Comparison of ENCODE assay signal across 30 cellular contexts in genomic region chr5:6442333-6442732, GRCh38.
"Had no signal": no experiment of that assay in that cellular context is flagged by ENCODE, and none has a peak within 500 bp of the region (broad histone marks: within the 10 kb centered on the region; RNA-seq: fewer than 3 reads in every experiment).

No MANE protein-coding gene starts in this region.

- H3K27me3 ChIP-seq: adrenal gland, ascending aorta, body of pancreas, brain microvascular endothelial cell, breast epithelium had no signal

- H3K4me3 ChIP-seq: adrenal gland, ascending aorta, body of pancreas, breast epithelium, cardiac muscle cell had no signal

- DNase-seq: activated effector memory CD4-positive, alpha-beta T cell treated with anti-CD3 and anti-CD28 coated beads, Interleukin-2, amount 50 U/mL, for 16 hours; activated effector memory CD4-positive, alpha-beta T cell treated with Interleukin-2 at 50 U/mL for 16 hours; activated gamma-delta T cell; activated gamma-delta T cell treated with Interleukin-2 at 50 U/mL for 16 hours; activated naive CD4-positive, alpha-beta T cell; activated naive CD4-positive, alpha-beta T cell treated with anti-CD3 and anti-CD28 coated beads for 36 hours; activated naive CD4-positive, alpha-beta T cell treated with anti-CD3 and anti-CD28 coated beads, Interleukin-2, amount 10 ng/mL, durations not matched to agents 7 days and 5 days; activated naive CD4-positive, alpha-beta T cell treated with anti-CD3 and anti-CD28 coated beads, Interleukin-2, amount 50 U/mL, for 16 hours; activated naive CD4-positive, alpha-beta T cell treated with Interleukin-2 at 50 U/mL for 16 hours; activated naive CD8-positive, alpha-beta T cell treated with anti-CD3 and anti-CD28 coated beads for 36 hours; activated naive CD8-positive, alpha-beta T cell treated with anti-CD3 and anti-CD28 coated beads, Interleukin-2, amount 10 ng/mL, durations not matched to agents 7 days and 5 days; activated naive CD8-positive, alpha-beta T cell treated with anti-CD3 and anti-CD28 coated beads, Interleukin-2, amount 50 U/mL, for 24 hours; activated T-cell treated with anti-CD3 and anti-CD28 coated beads, Interleukin-2, amount 50 U/mL, for 4 hours; activated T-cell treated with anti-CD3 and anti-CD28 coated beads, Interleukin-2, amount 50 U/mL, for 48 hours; activated T-cell treated with anti-CD3 and anti-CD28 coated beads, Interleukin-2, amount 50 U/mL, for 72 hours; adrenal gland; amniotic stem cell; amygdala; anterior cingulate cortex; aorta; body of pancreas; brain microvascular endothelial cell; caudate nucleus; central memory CD4-positive, alpha-beta T cell; cerebellar nuclear complex had no signal

- H3K4me1 ChIP-seq: adrenal gland, ascending aorta, body of pancreas, breast epithelium had no signal

- H3K27ac ChIP-seq: adrenal gland, ascending aorta, body of pancreas, brain microvascular endothelial cell, breast epithelium, cardiac muscle cell had no signal

- H3K9me3 ChIP-seq: adrenal gland, body of pancreas had no signal

- H3K36me3 ChIP-seq: adrenal gland, ascending aorta, brain microvascular endothelial cell, breast epithelium, cardiac muscle cell had no signal

- ATAC-seq: activated naive CD4-positive, alpha-beta T cell treated with anti-CD3 and anti-CD28 coated beads, Interleukin-2, amount 50 U/mL, for 72 hours; activated naive CD8-positive, alpha-beta T cell treated with anti-CD3 and anti-CD28 coated beads, Interleukin-2, amount 50 U/mL, for 24 hours; activated T-cell treated with anti-CD3 and anti-CD28 coated beads, Interleukin-2, amount 50 U/mL, for 4 hours; activated T-cell treated with anti-CD3 and anti-CD28 coated beads, Interleukin-2, amount 50 U/mL, for 72 hours; activated T-helper 17 cell treated with anti-CD3 and anti-CD28 coated beads, Interleukin-2, amount 50 U/mL, for 72 hours; body of pancreas had no signal
